32 cellular contexts compared by ENCODE assay signal in the genomic region with DNA sequence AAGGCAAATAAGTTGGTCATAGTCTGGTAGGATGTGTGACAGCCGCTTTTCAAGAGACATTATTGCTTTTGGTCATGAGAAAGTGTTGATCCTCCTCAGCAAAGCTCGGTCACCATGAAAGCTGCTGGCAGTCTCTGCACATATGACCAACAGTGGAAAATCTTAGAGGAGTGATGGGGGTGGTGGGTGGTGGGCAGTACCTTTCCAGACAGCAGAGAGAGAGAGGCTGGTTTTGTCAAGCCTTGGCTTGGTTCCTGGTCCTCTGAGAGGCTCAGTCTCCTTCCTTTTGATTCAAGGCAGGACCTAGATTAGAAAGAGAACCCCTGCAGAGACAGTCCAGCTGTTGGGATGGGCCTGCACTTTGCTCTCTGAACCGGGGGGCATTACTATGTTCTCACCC. TPM values are rescaled to one million over a fixed set of nuclear protein-coding genes. Genes with fewer than 3 reads are reported as not detected.
"Had no signal": no experiment of that assay in that cellular context is flagged by ENCODE, and none has a peak within 500 bp of the region (broad histone marks: within the 10 kb centered on the region; RNA-seq: fewer than 3 reads in every experiment).

No MANE protein-coding gene starts in this region.

- H3K9me3 Mint-ChIP-seq: activated CD4-positive, alpha-beta memory T cell treated with anti-CD3 and anti-CD28 coated beads, Interleukin-2, amount 10 ng/mL, durations not matched to agents 7 days and 5 days; activated CD4-positive, alpha-beta T cell treated with anti-CD3 and anti-CD28 coated beads, Interleukin-2, amount 10 ng/mL, durations not matched to agents 7 days and 5 days; activated T-cell treated with anti-CD3 and anti-CD28 coated beads, Interleukin-2, amount 50 U/mL, for 4 hours; activated T-helper 17 cell treated with anti-CD3 and anti-CD28 coated beads, Interleukin-2, amount 50 U/mL, for 72 hours; central memory CD8-positive, alpha-beta T cell; dendritic cell treated with granulocyte-macrophage colony-stimulating factor and Interleukin-4, amounts not matched to agents 40 ng/mL and 50 ng/mL, for 4 days had no signal

- H3K4me1 Mint-ChIP-seq: activated CD4-positive, alpha-beta memory T cell treated with anti-CD3 and anti-CD28 coated beads, Interleukin-2, amount 10 ng/mL, durations not matched to agents 7 days and 5 days; activated CD4-positive, alpha-beta T cell treated with anti-CD3 and anti-CD28 coated beads for 36 hours; activated CD4-positive, alpha-beta T cell treated with anti-CD3 and anti-CD28 coated beads, Interleukin-2, amount 10 ng/mL, durations not matched to agents 7 days and 5 days; activated T-helper 17 cell treated with anti-CD3 and anti-CD28 coated beads, Interleukin-2, amount 50 U/mL, for 72 hours; central memory CD8-positive, alpha-beta T cell had no signal

- H3K27ac ChIP-seq: brain microvascular endothelial cell, coronary artery, esophagus muscularis mucosa, foreskin keratinocyte, gastrocnemius medialis, heart right ventricle had no signal

- H3K4me3 ChIP-seq: coronary artery, dorsolateral prefrontal cortex, esophagus muscularis mucosa, gastrocnemius medialis, heart right ventricle had no signal

- H3K27ac Mint-ChIP-seq: activated CD4-positive, alpha-beta memory T cell treated with anti-CD3 and anti-CD28 coated beads, Interleukin-2, amount 10 ng/mL, durations not matched to agents 7 days and 5 days; activated CD4-positive, alpha-beta T cell treated with anti-CD3 and anti-CD28 coated beads for 36 hours; activated CD4-positive, alpha-beta T cell treated with anti-CD3 and anti-CD28 coated beads, Interleukin-2, amount 10 ng/mL, durations not matched to agents 7 days and 5 days; activated naive CD8-positive, alpha-beta T cell; activated T-helper 17 cell treated with anti-CD3 and anti-CD28 coated beads, Interleukin-2, amount 50 U/mL, for 72 hours; dendritic cell treated with granulocyte-macrophage colony-stimulating factor and Interleukin-4, amounts not matched to agents 40 ng/mL and 50 ng/mL, for 4 days had no signal

- H3K9me3 ChIP-seq: esophagus muscularis mucosa, gastrocnemius medialis, heart right ventricle had no signal

- ATAC-seq: activated CD4-positive, alpha-beta T cell treated with anti-CD3 and anti-CD28 coated beads for 36 hours; activated T-cell treated with anti-CD3 and anti-CD28 coated beads, Interleukin-2, amount 50 U/mL, for 4 hours; activated T-helper 17 cell treated with anti-CD3 and anti-CD28 coated beads, Interleukin-2, amount 50 U/mL, for 72 hours; gastrocnemius medialis had no signal

- H3K36me3 ChIP-seq: brain microvascular endothelial cell, esophagus muscularis mucosa, gastrocnemius medialis, heart right ventricle had no signal

- H3K27me3 ChIP-seq: dorsolateral prefrontal cortex, esophagus muscularis mucosa, gastrocnemius medialis had no signal

- FAIRE-seq: astrocyte, bronchial epithelial cell had no signal

- H3K36me3 Mint-ChIP-seq: activated naive CD8-positive, alpha-beta T cell had no signal

- DNase-seq: activated CD4-positive, alpha-beta memory T cell treated with anti-CD3 and anti-CD28 coated beads, Interleukin-2, amount 10 ng/mL, durations not matched to agents 7 days and 5 days; activated CD4-positive, alpha-beta T cell treated with anti-CD3 and anti-CD28 coated beads for 36 hours; activated CD4-positive, alpha-beta T cell treated with anti-CD3 and anti-CD28 coated beads, Interleukin-2, amount 10 ng/mL, durations not matched to agents 7 days and 5 days; activated CD4-positive, alpha-beta T cell treated with anti-CD3 and anti-CD28 coated beads, Interleukin-2, amount 50 U/mL, for 4 hours; activated CD4-positive, CD25-positive, alpha-beta regulatory T cell; activated CD4-positive, CD25-positive, alpha-beta regulatory T cell treated with anti-CD3 and anti-CD28 coated beads, Interleukin-2, amount 50 U/mL, for 72 hours; activated CD8-positive, alpha-beta memory T cell treated with anti-CD3 and anti-CD28 coated beads for 24 hours; activated effector memory CD4-positive, alpha-beta T cell treated with Interleukin-2 at 50 U/mL for 16 hours; activated gamma-delta T cell treated with Interleukin-2 at 50 U/mL for 16 hours; activated naive CD4-positive, alpha-beta T cell treated with anti-CD3 and anti-CD28 coated beads, Interleukin-2, amount 50 U/mL, for 16 hours; activated naive CD4-positive, alpha-beta T cell treated with Interleukin-2 at 50 U/mL for 16 hours; activated T-cell treated with anti-CD3 and anti-CD28 coated beads, Interleukin-2, amount 50 U/mL, for 4 hours; amniotic stem cell; brain microvascular endothelial cell; effector memory CD4-positive, alpha-beta T cell; erythroblast; foreskin keratinocyte; gastrocnemius medialis; heart right ventricle; T-helper 2 cell had no signal

- H3K4me1 ChIP-seq: foreskin keratinocyte, gastrocnemius medialis, heart right ventricle had no signal

- H3K4me3 Mint-ChIP-seq: activated CD4-positive, alpha-beta memory T cell treated with anti-CD3 and anti-CD28 coated beads, Interleukin-2, amount 10 ng/mL, durations not matched to agents 7 days and 5 days; activated CD4-positive, alpha-beta T cell treated with anti-CD3 and anti-CD28 coated beads for 36 hours; activated CD4-positive, alpha-beta T cell treated with anti-CD3 and anti-CD28 coated beads, Interleukin-2, amount 10 ng/mL, durations not matched to agents 7 days and 5 days; activated naive CD8-positive, alpha-beta T cell; activated T-cell treated with anti-CD3 and anti-CD28 coated beads, Interleukin-2, amount 50 U/mL, for 4 hours; activated T-helper 17 cell treated with anti-CD3 and anti-CD28 coated beads, Interleukin-2, amount 50 U/mL, for 72 hours; central memory CD8-positive, alpha-beta T cell; dendritic cell treated with granulocyte-macrophage colony-stimulating factor and Interleukin-4, amounts not matched to agents 40 ng/mL and 50 ng/mL, for 4 days had no signal

RNA-seq across cellular contexts. Expression of a gene that starts 20.0 kb away (rescaled TPM):
- total RNA-seq: activated CD4-positive, alpha-beta memory T cell treated with anti-CD3 and anti-CD28 coated beads, Interleukin-2, amount 10 ng/mL, durations not matched to agents 7 days and 5 days; activated CD4-positive, alpha-beta T cell treated with anti-CD3 and anti-CD28 coated beads for 36 hours; activated CD4-positive, alpha-beta T cell treated with anti-CD3 and anti-CD28 coated beads, Interleukin-2, amount 10 ng/mL, durations not matched to agents 7 days and 5 days; activated T-cell treated with anti-CD3 and anti-CD28 coated beads, Interleukin-2, amount 50 U/mL, for 4 hours; activated T-helper 17 cell treated with anti-CD3 and anti-CD28 coated beads, Interleukin-2, amount 50 U/mL, for 72 hours; astrocyte; bronchial epithelial cell; cardiac septum; cerebellum; foreskin keratinocyte; T-helper 1 cell treated with Interleukin-12 subunit alpha and Interleukin-12 subunit beta and Interleukin-4 antibody, amounts not matched to agents 30 ng/mL and 1 ng/mL, for 36 hours had no signal

RNA-seq across cellular contexts. Expression of a gene that starts 21.5 kb away (rescaled TPM):
- total RNA-seq: activated CD4-positive, alpha-beta memory T cell treated with anti-CD3 and anti-CD28 coated beads, Interleukin-2, amount 10 ng/mL, durations not matched to agents 7 days and 5 days; activated CD4-positive, alpha-beta T cell treated with anti-CD3 and anti-CD28 coated beads for 36 hours; activated T-cell treated with anti-CD3 and anti-CD28 coated beads, Interleukin-2, amount 50 U/mL, for 4 hours; bronchial epithelial cell; cardiac septum; foreskin keratinocyte; gastrocnemius medialis; heart right ventricle; T-helper 1 cell treated with Interleukin-12 subunit alpha and Interleukin-12 subunit beta and Interleukin-4 antibody, amounts not matched to agents 30 ng/mL and 1 ng/mL, for 36 hours had no signal
